12 cellular contexts compared by ENCODE assay signal in genomic region chr1:178091986-178092745, GRCh38. TPM values are rescaled to one million over a fixed set of nuclear protein-coding genes. Genes with fewer than 3 reads are reported as not detected.
DNase-seq lines count a peak whose midpoint lies in the region; ATAC-seq, FAIRE-seq and TF ChIP-seq lines count a peak whose summit lies in the region.
"Had no signal": no experiment of that assay in that cellular context is flagged by ENCODE, and none has a peak within 500 bp of the region (broad histone marks: within the 10 kb centered on the region; RNA-seq: fewer than 3 reads in every experiment).

No MANE protein-coding gene starts in this region.

- POLR2A ChIA-PET in A673 (lab: Charles Lee; ENCODE audit: low non-redundant PET): no interaction called here
- POLR2A ChIA-PET in K562 (lab: Yijun Ruan, JAX): no interaction called here

- TF ChIP-seq EP300 in K562 (IDR thresholded peaks at IDR 0.05; ENCODE audit: low read length): no peak

- H3K4me1 ChIP-seq in A673 (ENCODE audit: insufficient read depth, low read length, poor library complexity, severe bottlenecking) (peaks cover 17% of the 10 kb centered on the region), K562 (replicated peaks in 1 of 2; ENCODE audit: control insufficient read depth in 2 of 2, insufficient read depth in 2 of 2, low read length in 2 of 2) (peaks cover 4 to 10% of the 10 kb centered on the region in 2 experiments; a peak in 4 of 5 replicates), keratinocyte (ENCODE audit: control insufficient read depth, extremely low read depth, insufficient read depth, low read length) (peaks cover 26% of the 10 kb centered on the region), aorta (ENCODE audit: control insufficient read depth in 1 of 2, insufficient read depth in 2 of 2, low read length in 2 of 2) (no peaks in the 10 kb centered on the region)

- FAIRE-seq in K562 (lab: Jason Lieb, UNC) (no peak), keratinocyte (lab: Jason Lieb, UNC) (peak; percentile 57)
- FAIRE-seq: GM12878 had no signal

- no peaks in the 10 kb centered on the region for H3K27me3 ChIP-seq in A673 (replicated peaks; ENCODE audit: insufficient read depth, low read depth, low read length, poor library complexity)
- peaks cover 6 to 9% of the 10 kb centered on the region in 2 experiments; a peak in 2 of 5 replicates for H3K27me3 ChIP-seq in K562 (ENCODE audit: control insufficient read depth in 2 of 2, insufficient read depth in 2 of 2, low read length in 2 of 2)
- H3K27me3 ChIP-seq in keratinocyte (ENCODE audit: control insufficient read depth, extremely low read depth, insufficient read depth, low read length): no peaks in the 10 kb centered on the region
- no peaks in the 10 kb centered on the region for H3K27me3 ChIP-seq in aorta (ENCODE audit: control insufficient read depth in 1 of 2, insufficient read depth in 2 of 2, low read length in 1 of 2)

- no peak overlapping the region for H3K4me2 ChIP-seq in K562 (ENCODE audit: insufficient read depth, low read length)
- H3K4me2 ChIP-seq in keratinocyte (ENCODE audit: control insufficient read depth, extremely low read depth, insufficient read depth, low read depth, low read length): peak overlapping the region; percentile 82

- H3K9me1 ChIP-seq in K562 (ENCODE audit: control insufficient read depth, insufficient read depth, low read length) (no peaks in the 10 kb centered on the region), keratinocyte (ENCODE audit: control insufficient read depth, extremely low read depth, insufficient read depth, low read length) (no peaks in the 10 kb centered on the region)

- TF ChIP-seq POLR2A in K562 (conservative IDR thresholded peaks at IDR 0.05): no peak

- no peak overlapping the region for H3K27ac ChIP-seq in A673 (ENCODE audit: low read depth, low read length, poor library complexity, severe bottlenecking)
- H3K27ac ChIP-seq in K562 (ENCODE audit: extremely low read depth, low read depth, low read length): no peak overlapping the region
- no peak overlapping the region for H3K27ac ChIP-seq in keratinocyte (ENCODE audit: control insufficient read depth, insufficient read depth, low read length)
- no peak overlapping the region for H3K27ac ChIP-seq in aorta (ENCODE audit: low read depth in 1 of 2, low read length in 2 of 2)

- peak overlapping the region; percentile 92 for H3K4me3 ChIP-seq in A673 (ENCODE audit: low read depth, low read length, poor library complexity, severe bottlenecking)
- H3K4me3 ChIP-seq in HFF-Myc (replicated peaks; ENCODE audit: low read depth, low read length): peak overlapping the region; percentile 74
- H3K4me3 ChIP-seq in K562: no peak overlapping the region
- peak overlapping the region; percentile 73 to 96 (median 93) for H3K4me3 ChIP-seq in keratinocyte (ENCODE audit: control insufficient read depth in 2 of 3, extremely low read depth in 1 of 3, insufficient read depth in 2 of 3, low read depth in 1 of 3, low read length in 3 of 3)
- H3K4me3 ChIP-seq in aorta (ENCODE audit: low read length in 2 of 2): no peak overlapping the region

- TF ChIP-seq RAD21 in K562 (CRISPR knock-in tag; conservative IDR thresholded peaks at IDR 0.05 in 1 of 2, IDR thresholded peaks at IDR 0.05 in 1 of 2): no peak

- in situ Hi-C loops in K562 (cut with MboI): no loop called here

- TF ChIP-seq CTCF in A673 (conservative IDR thresholded peaks at IDR 0.05; ENCODE audit: low read depth, low read length): no peak
- no peak for TF ChIP-seq CTCF in HFF-Myc (IDR thresholded peaks at IDR 0.05; ENCODE audit: low read depth, low read length, missing control alignments)
- no peak for TF ChIP-seq CTCF in K562 (IDR thresholded peaks at IDR 0.05 in 2 of 3, conservative IDR thresholded peaks at IDR 0.05 in 1 of 3; ENCODE audit: insufficient read depth in 2 of 3, low read depth in 1 of 3, low read length in 3 of 3)
- no peak for TF ChIP-seq CTCF in keratinocyte (optimal IDR thresholded peaks at IDR 0.05 in 1 of 3, IDR thresholded peaks at IDR 0.05 in 1 of 3, conservative IDR thresholded peaks at IDR 0.05 in 1 of 3; ENCODE audit: extremely low read depth in 1 of 3, insufficient read depth in 2 of 3, low read length in 3 of 3)

- CTCF ChIA-PET in A673 (lab: Charles Lee) (no interaction called here), K562 (lab: Yijun Ruan, JAX; ENCODE audit: low intra/inter-chr PET ratio) (no interaction called here)

- intact Hi-C loops in A673 (cut with micrococcal nuclease; ENCODE audit: unreplicated experiment): no loop called here
- intact Hi-C loops in K562 (cut with micrococcal nuclease): no loop called here
- intact Hi-C loops in aorta (cut with DNase I): loop anchor here in 1 of 2 donors (5.0 kb wide), 1 partner anchor 55 kb away; no protein-coding TSS in a partner anchor

- no peaks in the 10 kb centered on the region for H3K36me3 ChIP-seq in A673 (ENCODE audit: insufficient read depth, low read length, poor library complexity, severe bottlenecking)
- H3K36me3 ChIP-seq in K562 (ENCODE audit: control insufficient read depth, insufficient read depth, low read length): no peaks in the 10 kb centered on the region
- no peaks in the 10 kb centered on the region for H3K36me3 ChIP-seq in keratinocyte (ENCODE audit: control insufficient read depth in 2 of 2, extremely low read depth in 1 of 2, insufficient read depth in 2 of 2, low read length in 2 of 2)
- no peaks in the 10 kb centered on the region for H3K36me3 ChIP-seq in aorta (ENCODE audit: control insufficient read depth in 1 of 2, insufficient read depth in 2 of 2, low read length in 1 of 2)

- H4K20me1 ChIP-seq in K562 (replicated peaks; ENCODE audit: control insufficient read depth, insufficient read depth, low read length): no peaks in the 10 kb centered on the region; the same call in 1 of the 2 replicates
- no peaks in the 10 kb centered on the region for H4K20me1 ChIP-seq in keratinocyte (ENCODE audit: control insufficient read depth, extremely low read depth, insufficient read depth, low read length)

- no peak overlapping the region for H3K9ac ChIP-seq in K562 (ENCODE audit: insufficient read depth in 1 of 2, low read depth in 2 of 2, low read length in 2 of 2)
- H3K9ac ChIP-seq in keratinocyte (ENCODE audit: control insufficient read depth, extremely low read depth, insufficient read depth, low read length): peak overlapping the region; percentile 6

- H2AFZ ChIP-seq in K562 (ENCODE audit: low read depth, low read length): peak overlapping the region; percentile 98; the same call in 1 of the 2 replicates
- no peak overlapping the region for H2AFZ ChIP-seq in keratinocyte (ENCODE audit: control insufficient read depth, low read length)

- dilution Hi-C loops in keratinocyte (cut with MboI; ENCODE audit: extremely low pct_ligation_motif_present, low sequenced_read_pairs): no loop called here

- H3K79me2 ChIP-seq in K562 (ENCODE audit: control insufficient read depth, insufficient read depth, low read length): no peaks in the 10 kb centered on the region
- H3K79me2 ChIP-seq in keratinocyte (ENCODE audit: control insufficient read depth, insufficient read depth, low read length): peaks cover 37% of the 10 kb centered on the region

- whole genome bisulfite sequencing in K562 (ENCODE audit: insufficient coverage, low coverage, missing lambda C conversion rate): 11% methylated on average over 3 of the region's 3 CpGs
- 77 to 81% methylated on average over 3 of the region's 3 CpGs for WGBS in aorta, 2 donors

- DNase-seq in A673 (ENCODE audit: low spot score) (no peak), HFF-Myc (ENCODE audit: extremely low read depth, low read depth) (no peak), K562 (ENCODE audit: extremely low read depth in 1 of 4, low spot score in 3 of 4) (no peak), keratinocyte (ENCODE audit: low read depth, low spot score) (peak; percentile 60), aorta (no peak), HUDEP-2 (lab: John Stamatoyannopoulos, UW; ENCODE audit: unreplicated experiment in 76 of 76) (no peak)
- DNase-seq in stimulated activated CD8-positive, alpha-beta memory T cell treated with anti-CD3 and anti-CD28 coated beads, Interleukin-4, amount 100 ng/mL, for 48 hours: no peak
- no peak for DNase-seq in activated CD4-positive, alpha-beta T cell treated with anti-CD3 and anti-CD28 coated beads, Interleukin-2, amount 50 U/mL, for 1 hour
- DNase-seq: activated CD4-positive, alpha-beta T cell treated with anti-CD3 and anti-CD28 coated beads, Interleukin-2, amount 50 U/mL, for 48 hours; Karpas-422; NCI-H2227 treated with DMSO at 0.1 percent for 48 hours had no signal

- ATAC-seq in K562 (no peak), aorta (ENCODE audit: low FRiP score) (no peak)

- no TSS peak for BruUV-seq in A673 (replicated peaks; lab: Mats Ljungman, UMichigan)
- no TSS peak for BruUV-seq in K562 (replicated peaks; lab: Mats Ljungman, UMichigan)

- H3K9me3 ChIP-seq in A673 (ENCODE audit: low read depth, low read length, poor library complexity, severe bottlenecking) (no peaks in the 10 kb centered on the region), K562 (replicated peaks; ENCODE audit: control insufficient read depth, insufficient read depth, low read depth, low read length) (no peaks in the 10 kb centered on the region), keratinocyte (ENCODE audit: control insufficient read depth, low read depth, low read length) (no peaks in the 10 kb centered on the region), aorta (ENCODE audit: control insufficient read depth, low read length) (no peaks in the 10 kb centered on the region)

RNA-seq across cellular contexts. Expression of gene RASAL2, which starts 1.7 kb away (rescaled TPM):
- total RNA-seq in A673 (2021) (8.2 and 8.3 TPM in 2 replicates), K562 (2014; rRNA removed) (0.27 and 0.69 TPM in 2 replicates), K562 (2014; rRNA removed; fragmentation: Illumina TruSeq; extraction: Trizol) (0.80 and 0.91 TPM in 2 replicates), K562 (2015; rRNA removed; fragmentation: Illumina TruSeq; extraction: Trizol) (0.62 and 0.79 TPM in 2 replicates), K562 (2021) (1.0 and 1.3 TPM in 2 replicates), aorta (10 to 100 TPM; 34.2 to 37.3 TPM)
- total RNA-seq in K562 (2011; cell fraction: chromatin; rRNA removed; ENCODE audit: low replicate concordance): 1.2 and 4.8 TPM in 2 replicates
- 0.67 and 1.7 TPM in 2 replicates for total RNA-seq in K562 (2011; cell fraction: nucleolus; rRNA removed)
- 1.5 and 2.7 TPM in 2 replicates for total RNA-seq in K562 (2011; cell fraction: nucleoplasm; rRNA removed)
- polyA plus RNA-seq in K562 (2011; rRNA removed) (0.16 and 0.57 TPM in 2 replicates), K562 (2014; fragmentation: Illumina TruSeq; extraction: Trizol) (0.58 and 0.70 TPM in 2 replicates), K562 (2014; fragmentation: Nextera tagmentation; extraction: Ambion mirVana) (under 1 TPM; 0.13 to 0.17 TPM), K562 (2014; rRNA removed) (0.46 and 0.88 TPM in 2 replicates), keratinocyte (27.2 to 36.3 TPM (median 29.1 TPM) in 3 replicates), aorta (10 to 100 TPM in 1 of 2 donors, 1 to 10 TPM in 1; 1.9 to 10.1 TPM)
- 0.24 and 0.78 TPM in 2 replicates for polyA plus RNA-seq in K562 (2011; cell fraction: cytosol; rRNA removed)
- 0.48 and 1.7 TPM in 2 replicates for polyA plus RNA-seq in K562 (2011; cell fraction: nucleus; rRNA removed)
- 0.44 and 0.53 TPM in 2 replicates for polyA plus RNA-seq in K562 (2012)
- polyA minus RNA-seq in K562 (2011; rRNA and poly(A)+ RNA removed): 0.54 and 2.5 TPM in 2 replicates
- 0.82 and 1.0 TPM in 2 replicates for polyA minus RNA-seq in K562 (2011; cell fraction: cytosol; rRNA and poly(A)+ RNA removed)
- 0.89 and 2.3 TPM in 2 replicates for polyA minus RNA-seq in K562 (2011; cell fraction: nucleus; rRNA and poly(A)+ RNA removed)
- 21.3 TPM for polyA plus RNA-seq in keratinocyte (2011; ENCODE audit: low read depth)
- 14.1 and 17.1 TPM in 2 replicates for polyA plus RNA-seq in keratinocyte (2011; cell fraction: cytosol; rRNA removed)
- polyA plus RNA-seq in keratinocyte (2011; cell fraction: nucleus; rRNA removed): 76.0 and 76.8 TPM in 2 replicates
- polyA plus RNA-seq in keratinocyte (2012; ENCODE audit: low replicate concordance): 7.9 and 17.5 TPM in 2 replicates
- 40.6 to 109 TPM (median 86.9 TPM) in 3 replicates for polyA minus RNA-seq in keratinocyte
- polyA minus RNA-seq in keratinocyte (2011; cell fraction: cytosol; rRNA and poly(A)+ RNA removed): 29.2 TPM
- 91.1 and 159 TPM in 2 replicates for polyA minus RNA-seq in keratinocyte (2011; cell fraction: nucleus; rRNA and poly(A)+ RNA removed)

Comparison
In these comparisons a context has a peak if more than half of its experiments do, and no peak if none do; other contexts are left out.
1. H3K4me3 ChIP-seq: peak in A673 (single experiment), HFF-Myc (single experiment) and keratinocyte (3 of 3); none in K562 (single experiment) and aorta (0 of 2).